Comparison of ENCODE assay signal across 12 cellular contexts in the genomic region with DNA sequence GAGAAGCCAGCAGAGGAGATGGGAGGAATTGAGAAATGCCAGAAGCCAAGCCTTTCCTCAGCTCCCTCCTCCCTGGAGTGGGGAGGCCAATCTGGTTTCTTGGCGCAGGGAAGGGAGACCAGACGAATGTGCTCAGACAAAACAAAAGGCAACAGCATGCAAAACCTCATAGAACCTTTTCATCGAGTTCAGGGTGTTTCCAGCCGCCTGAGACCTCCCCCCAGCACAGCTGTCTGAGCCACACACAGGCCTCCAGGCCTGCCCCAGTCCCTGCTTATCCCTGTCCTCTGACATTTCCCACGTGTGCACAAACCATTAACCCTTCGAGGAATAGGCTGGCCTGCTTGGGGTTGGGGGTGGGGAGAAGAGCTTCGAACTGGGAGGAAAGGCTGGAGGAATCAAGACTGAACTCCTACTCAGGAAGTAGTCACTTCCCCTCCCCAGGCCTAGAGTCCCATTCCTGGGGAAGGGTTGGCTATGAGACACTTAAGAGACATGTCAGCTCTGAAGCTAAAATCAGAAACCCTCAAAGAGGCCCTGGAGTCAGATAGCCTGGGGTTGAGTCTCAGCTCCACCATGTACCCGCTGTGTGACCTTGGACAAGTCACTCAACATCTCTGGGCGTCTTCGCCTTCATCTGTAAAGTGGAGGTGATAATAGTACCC. TPM values are rescaled to one million over a fixed set of nuclear protein-coding genes. Genes with fewer than 3 reads are reported as not detected.
DNase-seq lines count a peak whose midpoint lies in the region; FAIRE-seq and TF ChIP-seq lines count a peak whose summit lies in the region.
"Had no signal": no experiment of that assay in that cellular context is flagged by ENCODE, and none has a peak within 500 bp of the region (broad histone marks: within the 10 kb centered on the region; RNA-seq: fewer than 3 reads in every experiment).

No MANE protein-coding gene starts in this region.

- WGBS in transverse colon (ENCODE audit: low coverage in 1 of 2), 2 donors: 63 to 73% methylated on average over 3 to 10 of the region's 10 CpGs

- no peaks in the 10 kb centered on the region for H3K9me3 ChIP-seq in kidney (ENCODE audit: control insufficient read depth in 1 of 2, low read length in 2 of 2)
- no peaks in the 10 kb centered on the region for H3K9me3 ChIP-seq in transverse colon
- H3K9me3 ChIP-seq in CD8-positive, alpha-beta memory T cell (ENCODE audit: low read length): no peaks in the 10 kb centered on the region
- H3K9me3 ChIP-seq: pancreas had no signal

- peaks cover 0 to 4% (median 3%) of the 10 kb centered on the region in 3 donors for H3K4me1 Mint-ChIP-seq in CD8-positive, alpha-beta memory T cell

- TF ChIP-seq CTCF in HFF-Myc (IDR thresholded peaks at IDR 0.05; ENCODE audit: low read depth, low read length, missing control alignments) (no peak), cardiac fibroblast (IDR thresholded peaks at IDR 0.05; ENCODE audit: low read depth, low read length) (no peak), kidney (IDR thresholded peaks at IDR 0.05; ENCODE audit: borderline replicate concordance, extremely low read depth, insufficient read depth) (no peak), transverse colon (IDR thresholded peaks at IDR 0.05) (no peak), brain microvascular endothelial cell (IDR thresholded peaks at IDR 0.05; ENCODE audit: low read depth, low read length, missing control alignments) (no peak)

- H3K27ac ChIP-seq in kidney (ENCODE audit: low read depth in 2 of 2, low read length in 2 of 2): peak overlapping the region; percentile 33 to 69
- peak overlapping the region; percentile 2 to 49 (median 32) for H3K27ac ChIP-seq in transverse colon
- no peak overlapping the region for H3K27ac ChIP-seq in brain microvascular endothelial cell
- H3K27ac ChIP-seq in CD8-positive, alpha-beta memory T cell (ENCODE audit: low read depth, low read length): no peak overlapping the region
- H3K27ac ChIP-seq: pancreas had no signal

- no peak for DNase-seq in HFF-Myc (ENCODE audit: extremely low read depth, low read depth)
- peak; percentile 68 to 83 for DNase-seq in cardiac fibroblast (ENCODE audit: low read depth in 2 of 2)
- peak; percentile 83 for DNase-seq in kidney
- DNase-seq in transverse colon: no peak
- DNase-seq in brain microvascular endothelial cell: no peak
- DNase-seq in CD8-positive, alpha-beta memory T cell: no peak
- DNase-seq in SW480 (ENCODE audit: low spot score): no peak
- DNase-seq: activated CD8-positive, alpha-beta memory T cell treated with anti-CD3 and anti-CD28 coated beads, Interleukin-2, amount 50 U/mL, for 4 hours; cerebellar nuclear complex; KBM-7; pancreas; SW 1271 had no signal

- POLR2A ChIA-PET in CD8-positive, alpha-beta memory T cell (lab: Charles Lee): no interaction called here

- no peaks in the 10 kb centered on the region for H3K36me3 Mint-ChIP-seq in CD8-positive, alpha-beta memory T cell

- CTCF ChIA-PET in CD8-positive, alpha-beta memory T cell (lab: Charles Lee): no interaction called here

- in situ Hi-C loops in transverse colon (cut with MboI; ENCODE audit: low pct_ligation_motif_present in 1 of 4, low pct_unique_long_range_greater_than_20kb in 1 of 4, low sequenced_read_pairs in 3 of 4): no loop called here
- in situ Hi-C loops in brain microvascular endothelial cell (cut with HindIII; ENCODE audit: low pct_ligation_motif_present, low sequenced_read_pairs): no loop called here

- H3K27me3 ChIP-seq in transverse colon (peaks cover 50% of the 10 kb centered on the region), brain microvascular endothelial cell (replicated peaks) (no peaks in the 10 kb centered on the region)
- peaks cover 6% of the 10 kb centered on the region for H3K27me3 ChIP-seq in CD8-positive, alpha-beta memory T cell (ENCODE audit: insufficient read depth, low read length, poor library complexity, severe bottlenecking)

- peaks cover 0 to 10% of the 10 kb centered on the region in 2 donors for H3K4me1 ChIP-seq in kidney (ENCODE audit: control insufficient read depth in 1 of 2, insufficient read depth in 1 of 2, low read depth in 1 of 2, low read length in 2 of 2)
- peaks cover 0 to 7% (median 4%) of the 10 kb centered on the region in 4 donors for H3K4me1 ChIP-seq in transverse colon
- H3K4me1 ChIP-seq in CD8-positive, alpha-beta memory T cell (ENCODE audit: insufficient read depth, low read length): no peaks in the 10 kb centered on the region

- H3K4me3 ChIP-seq in HFF-Myc (replicated peaks; ENCODE audit: low read depth, low read length): peak overlapping the region; percentile 73
- no peak overlapping the region for H3K4me3 ChIP-seq in cardiac fibroblast (replicated peaks in 1 of 2; ENCODE audit: low read depth in 2 of 2, low read length in 2 of 2)
- H3K4me3 ChIP-seq in kidney (ENCODE audit: low read length in 2 of 2): peak overlapping the region; percentile 20 to 34
- no peak overlapping the region for H3K4me3 ChIP-seq in transverse colon
- no peak overlapping the region for H3K4me3 ChIP-seq in brain microvascular endothelial cell (ENCODE audit: low read depth, low read length)
- H3K4me3 ChIP-seq in CD8-positive, alpha-beta memory T cell (ENCODE audit: low read length): no peak overlapping the region
- H3K4me3 ChIP-seq: pancreas had no signal

- TF ChIP-seq EP300 in transverse colon (IDR thresholded peaks at IDR 0.05; ENCODE audit: low read depth): no peak

- peaks cover 45 to 81% of the 10 kb centered on the region in 2 donors for H3K27me3 Mint-ChIP-seq in CD8-positive, alpha-beta memory T cell

- no peak overlapping the region for H3K27ac Mint-ChIP-seq in CD8-positive, alpha-beta memory T cell

- no peak overlapping the region for H3K9ac ChIP-seq in kidney (ENCODE audit: low read length in 2 of 2)

- no peak overlapping the region for H3K4me3 Mint-ChIP-seq in CD8-positive, alpha-beta memory T cell

- peaks cover 0 to 6% (median 4%) of the 10 kb centered on the region in 5 donors for H3K9me3 Mint-ChIP-seq in CD8-positive, alpha-beta memory T cell

- H3K36me3 ChIP-seq in kidney (ENCODE audit: control insufficient read depth in 1 of 2, insufficient read depth in 2 of 2, low read length in 2 of 2) (peaks cover 0 to 9% of the 10 kb centered on the region in 2 donors), transverse colon (no peaks in the 10 kb centered on the region), brain microvascular endothelial cell (replicated peaks) (peaks cover 7% of the 10 kb centered on the region)
- H3K36me3 ChIP-seq in CD8-positive, alpha-beta memory T cell (ENCODE audit: insufficient read depth, low read length): no peaks in the 10 kb centered on the region
- H3K36me3 ChIP-seq: pancreas had no signal

- FAIRE-seq in kidney (lab: Jason Lieb, UNC): no peak
- FAIRE-seq: pancreas had no signal

- no peak for TF ChIP-seq POLR2A in transverse colon (IDR thresholded peaks at IDR 0.05)

- intact Hi-C loops in kidney (cut with DNase I) (no loop called here), transverse colon (cut with DNase I; ENCODE audit: low total_unique reads) (no loop called here)

RNA-seq across cellular contexts. Expression of gene TBX3, which starts 10.7 kb away (rescaled TPM):
- total RNA-seq in kidney (18.0 TPM), transverse colon (10 to 100 TPM in 1 of 4 donors, 1 to 10 TPM in 3; 2.8 to 11.9 (median 5.9) TPM)
- polyA plus RNA-seq in kidney (ENCODE audit: insufficient read depth, low read depth, low replicate concordance): 10.5 TPM
- total RNA-seq in CD8-positive, alpha-beta memory T cell: not detected
- polyA plus RNA-seq in CD8-positive, alpha-beta memory T cell: not detected

Comparison
In these comparisons a context has a peak if more than half of its experiments do, and no peak if none do; other contexts are left out.
1. DNase-seq: peak in cardiac fibroblast (2 of 2) and kidney (single experiment); none in HFF-Myc (single experiment), transverse colon (single experiment), brain microvascular endothelial cell (single experiment), CD8-positive, alpha-beta memory T cell (0 of 5) and SW480 (single experiment).
2. H3K4me3 ChIP-seq: peak in HFF-Myc (single experiment) and kidney (2 of 2); none in cardiac fibroblast (0 of 2), transverse colon (0 of 4), brain microvascular endothelial cell (single experiment) and CD8-positive, alpha-beta memory T cell (single experiment).
3. H3K27ac ChIP-seq: peak in kidney (2 of 2) and transverse colon (4 of 4); none in brain microvascular endothelial cell (single experiment) and CD8-positive, alpha-beta memory T cell (single experiment).